In the genomic region with DNA sequence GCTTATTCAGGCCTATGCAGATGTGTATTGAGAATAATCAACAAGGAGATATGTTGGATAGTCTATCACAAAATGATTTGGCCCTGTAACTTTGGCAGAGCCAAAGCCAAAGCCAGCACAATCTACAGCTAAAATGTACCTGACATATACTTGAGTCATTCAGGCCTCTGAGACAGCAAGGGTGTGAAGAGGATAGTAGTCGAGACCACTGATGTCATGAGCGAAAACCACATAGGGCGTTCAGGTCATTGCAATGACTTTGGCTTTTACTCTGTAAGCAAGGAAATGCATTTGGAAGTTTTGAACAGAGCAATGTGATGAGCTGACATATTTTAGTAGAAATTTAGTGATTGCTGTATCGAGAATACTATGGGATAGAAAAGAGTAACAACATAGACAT, we compare ENCODE assay signal across 28 cellular contexts.
"Had no signal": no experiment of that assay in that cellular context is flagged by ENCODE, and none has a peak within 500 bp of the region (broad histone marks: within the 10 kb centered on the region; RNA-seq: fewer than 3 reads in every experiment).

No MANE protein-coding gene starts in this region.

- H3K9me3 ChIP-seq: lower lobe of right lung, pancreas, prostate gland, sigmoid colon, uterus had no signal

- ATAC-seq: left cardiac atrium; left lobe of liver; left ventricle myocardium superior; lower lobe of right lung; naive thymus-derived CD8-positive, alpha-beta T cell; pancreas; right cardiac atrium; stimulated activated effector memory CD8-positive, alpha-beta T cell treated with anti-CD3 and anti-CD28 coated beads, Interleukin-12 subunit alpha, Interleukin-12 subunit beta, amount 100 ng/mL, for 72 hours; stimulated activated naive CD8-positive, alpha-beta T cell treated with anti-CD3 and anti-CD28 coated beads, Interleukin-15, amount 100 ng/mL, for 72 hours had no signal

- H3K4me3 ChIP-seq: lower lobe of right lung, pancreas, prostate gland, sigmoid colon, spleen, tibial nerve, uterus had no signal

- H3K27ac Mint-ChIP-seq: naive thymus-derived CD8-positive, alpha-beta T cell; nephron; stimulated activated effector memory CD8-positive, alpha-beta T cell treated with anti-CD3 and anti-CD28 coated beads, Interleukin-12 subunit alpha, Interleukin-12 subunit beta, amount 100 ng/mL, for 72 hours; stimulated activated naive CD8-positive, alpha-beta T cell treated with anti-CD3 and anti-CD28 coated beads, Interleukin-15, amount 100 ng/mL, for 72 hours; type B pancreatic cell had no signal

- H3K4me1 Mint-ChIP-seq: naive thymus-derived CD8-positive, alpha-beta T cell; nephron; neural crest cell; stimulated activated effector memory CD8-positive, alpha-beta T cell treated with anti-CD3 and anti-CD28 coated beads, Interleukin-12 subunit alpha, Interleukin-12 subunit beta, amount 100 ng/mL, for 72 hours; stimulated activated naive CD8-positive, alpha-beta T cell treated with anti-CD3 and anti-CD28 coated beads, Interleukin-15, amount 100 ng/mL, for 72 hours had no signal

- H3K27ac ChIP-seq: lower lobe of right lung, pancreas, prostate gland, sigmoid colon, spleen, tibial nerve, uterus had no signal

- H3K36me3 Mint-ChIP-seq: naive thymus-derived CD8-positive, alpha-beta T cell; stimulated activated effector memory CD8-positive, alpha-beta T cell treated with anti-CD3 and anti-CD28 coated beads, Interleukin-12 subunit alpha, Interleukin-12 subunit beta, amount 100 ng/mL, for 72 hours; type B pancreatic cell had no signal

- H3K9me3 Mint-ChIP-seq: type B pancreatic cell had no signal

- H3K36me3 ChIP-seq: lower lobe of right lung, pancreas, prostate gland, sigmoid colon, spleen, tibial nerve, uterus had no signal

- H3K27me3 ChIP-seq: pancreas, sigmoid colon, spleen, tibial nerve, uterus had no signal

- H3K4me3 Mint-ChIP-seq: naive thymus-derived CD8-positive, alpha-beta T cell; nephron; neural crest cell; stimulated activated effector memory CD8-positive, alpha-beta T cell treated with anti-CD3 and anti-CD28 coated beads, Interleukin-12 subunit alpha, Interleukin-12 subunit beta, amount 100 ng/mL, for 72 hours; stimulated activated naive CD8-positive, alpha-beta T cell treated with anti-CD3 and anti-CD28 coated beads, Interleukin-15, amount 100 ng/mL, for 72 hours; type B pancreatic cell had no signal

- DNase-seq: hippocampal formation; kidney glomerular epithelial cell; left cardiac atrium; left ventricle myocardium superior; lower lobe of right lung; mammary epithelial cell; mesenchymal stem cell; nucleus accumbens; pancreas; posterior cingulate gyrus; retina; right cardiac atrium; sigmoid colon; small intestine; spleen; stimulated activated CD4-positive, alpha-beta T cell treated with anti-CD3 and anti-CD28 coated beads, Interleukin-4, amount 100 ng/mL, for 24 hours; stimulated activated naive CD4-positive, alpha-beta T cell treated with Interleukin-2 at 50 U/mL for 16 hours; stimulated activated naive CD8-positive, alpha-beta T cell treated with anti-CD3 and anti-CD28 coated beads, Interleukin-15, amount 100 ng/mL, for 72 hours; substantia nigra; uterus had no signal

- H3K27me3 Mint-ChIP-seq: naive thymus-derived CD8-positive, alpha-beta T cell; stimulated activated naive CD8-positive, alpha-beta T cell treated with anti-CD3 and anti-CD28 coated beads, Interleukin-15, amount 100 ng/mL, for 72 hours; type B pancreatic cell had no signal
